ENCODE assay signal across 22 cellular contexts in the genomic region with DNA sequence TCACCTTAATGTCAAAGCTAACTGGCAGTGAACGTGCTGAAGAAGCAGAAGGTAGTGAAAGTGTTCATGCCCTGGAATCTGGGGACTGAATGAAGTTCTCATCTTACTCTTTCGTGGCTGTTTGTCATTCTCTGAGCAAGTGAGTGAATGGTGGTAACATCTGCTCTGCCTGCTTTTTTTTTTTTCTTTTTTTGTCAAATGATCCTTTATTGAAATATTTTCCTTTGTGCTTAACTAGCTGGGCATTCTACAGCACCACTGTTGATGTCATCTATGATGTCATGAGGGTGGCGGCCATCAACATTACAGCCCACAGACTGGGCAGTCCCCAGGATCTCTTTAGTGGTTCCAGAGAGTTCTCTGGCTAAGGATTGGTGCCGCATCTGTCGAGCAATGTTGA.
"Had no signal": no experiment of that assay in that cellular context is flagged by ENCODE, and none has a peak within 500 bp of the region (broad histone marks: within the 10 kb centered on the region; RNA-seq: fewer than 3 reads in every experiment).

No MANE protein-coding gene starts in this region.

- H3K27ac Mint-ChIP-seq: activated CD4-positive, alpha-beta T cell treated with anti-CD3 and anti-CD28 coated beads, Interleukin-2, amount 10 ng/mL, durations not matched to agents 24 days and 14 days; activated CD8-positive, alpha-beta T cell treated with anti-CD3 and anti-CD28 coated beads, Interleukin-2, amount 10 ng/mL, durations not matched to agents 7 days and 5 days; activated naive CD4-positive, alpha-beta T cell treated with anti-CD3 and anti-CD28 coated beads, Interleukin-2, amount 50 U/mL, for 72 hours had no signal

- H3K9me3 ChIP-seq: colonic mucosa, esophagus muscularis mucosa, mucosa of descending colon, testis, upper lobe of left lung had no signal

- H3K9me3 Mint-ChIP-seq: activated CD4-positive, alpha-beta T cell treated with anti-CD3 and anti-CD28 coated beads, Interleukin-2, amount 10 ng/mL, durations not matched to agents 24 days and 14 days; memory B cell had no signal

- H3K4me3 Mint-ChIP-seq: activated CD4-positive, alpha-beta T cell treated with anti-CD3 and anti-CD28 coated beads, Interleukin-2, amount 10 ng/mL, durations not matched to agents 24 days and 14 days; activated CD8-positive, alpha-beta T cell treated with anti-CD3 and anti-CD28 coated beads, Interleukin-2, amount 10 ng/mL, durations not matched to agents 7 days and 5 days; naive thymus-derived CD8-positive, alpha-beta T cell had no signal

- H3K27me3 ChIP-seq: body of pancreas, colonic mucosa, esophagus muscularis mucosa, stomach, testis, upper lobe of left lung had no signal

- DNase-seq: activated CD4-positive, alpha-beta T cell treated with anti-CD3 and anti-CD28 coated beads, Interleukin-2, amount 10 ng/mL, durations not matched to agents 24 days and 14 days; activated CD4-positive, CD25-positive, alpha-beta regulatory T cell; activated CD8-positive, alpha-beta memory T cell treated with anti-CD3 and anti-CD28 coated beads, Interleukin-2, amount 50 U/mL, for 4 hours; activated CD8-positive, alpha-beta T cell treated with anti-CD3 and anti-CD28 coated beads, Interleukin-2, amount 10 ng/mL, durations not matched to agents 7 days and 5 days; activated effector memory CD4-positive, alpha-beta T cell treated with anti-CD3 and anti-CD28 coated beads, Interleukin-2, amount 50 U/mL, for 16 hours; activated T-cell treated with anti-CD3 and anti-CD28 coated beads, Interleukin-2, amount 50 U/mL, for 48 hours; body of pancreas; central memory CD4-positive, alpha-beta T cell; colonic mucosa; foreskin melanocyte; left colon; mucosa of descending colon; naive thymus-derived CD8-positive, alpha-beta T cell; retina; stomach; T-helper 2 cell; testis had no signal

- H3K27me3 Mint-ChIP-seq: activated CD4-positive, alpha-beta T cell treated with anti-CD3 and anti-CD28 coated beads, Interleukin-2, amount 10 ng/mL, durations not matched to agents 24 days and 14 days; memory B cell had no signal

- ATAC-seq: activated CD8-positive, alpha-beta T cell treated with anti-CD3 and anti-CD28 coated beads, Interleukin-2, amount 10 ng/mL, durations not matched to agents 7 days and 5 days; activated naive CD4-positive, alpha-beta T cell treated with anti-CD3 and anti-CD28 coated beads, Interleukin-2, amount 50 U/mL, for 72 hours; body of pancreas; left colon; mucosa of descending colon; naive thymus-derived CD8-positive, alpha-beta T cell had no signal

- H3K27ac ChIP-seq: body of pancreas, colonic mucosa, stomach, testis had no signal

- H3K4me1 ChIP-seq: body of pancreas, colonic mucosa, stomach, testis had no signal

- H3K4me3 ChIP-seq: body of pancreas, colonic mucosa, esophagus muscularis mucosa, mucosa of descending colon, smooth muscle cell, stomach, testis, upper lobe of left lung had no signal

- H3K4me2 ChIP-seq: smooth muscle cell had no signal

- H3K36me3 Mint-ChIP-seq: activated naive CD4-positive, alpha-beta T cell treated with anti-CD3 and anti-CD28 coated beads, Interleukin-2, amount 50 U/mL, for 72 hours; memory B cell had no signal

- H3K36me3 ChIP-seq: colonic mucosa had no signal
